ENCODE assay signal across 1 cellular context in the genomic region with DNA sequence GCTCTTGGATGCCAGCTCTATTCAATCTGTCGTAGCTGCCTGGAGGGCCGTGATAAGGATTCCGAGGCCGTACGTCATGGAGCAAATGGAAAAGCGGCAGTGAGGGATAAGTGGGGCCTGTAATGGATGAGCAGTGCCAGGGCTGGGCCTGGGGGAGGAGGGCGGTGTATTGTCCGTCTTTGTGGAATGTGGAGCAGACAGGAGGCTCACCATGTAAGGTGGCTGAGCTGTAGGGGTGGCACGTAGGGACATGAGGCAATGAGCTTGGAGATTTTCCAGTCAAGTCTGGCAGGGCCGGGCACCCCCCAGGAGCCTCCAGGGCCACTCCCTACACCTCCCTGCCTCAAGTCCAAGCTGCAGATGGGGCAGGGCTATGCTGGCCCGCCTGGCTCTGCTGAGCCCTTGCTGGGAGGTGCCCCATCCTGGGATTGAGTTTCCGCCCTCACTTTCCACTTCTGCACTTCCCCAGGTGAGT.
TF ChIP-seq lines count a peak whose summit lies in the region.

No MANE protein-coding gene starts in this region.

TF ChIP-seq in HEK293, 187 proteins besides CTCF, POLR2A, EP300 and RAD21 (continued from another document):
- TF ChIP-seq, protein P1, sequence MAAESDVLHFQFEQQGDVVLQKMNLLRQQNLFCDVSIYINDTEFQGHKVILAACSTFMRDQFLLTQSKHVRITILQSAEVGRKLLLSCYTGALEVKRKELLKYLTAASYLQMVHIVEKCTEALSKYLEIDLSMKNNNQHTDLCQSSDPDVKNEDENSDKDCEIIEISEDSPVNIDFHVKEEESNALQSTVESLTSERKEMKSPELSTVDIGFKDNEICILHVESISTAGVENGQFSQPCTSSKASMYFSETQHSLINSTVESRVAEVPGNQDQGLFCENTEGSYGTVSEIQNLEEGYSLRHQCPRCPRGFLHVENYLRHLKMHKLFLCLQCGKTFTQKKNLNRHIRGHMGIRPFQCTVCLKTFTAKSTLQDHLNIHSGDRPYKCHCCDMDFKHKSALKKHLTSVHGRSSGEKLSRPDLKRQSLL (tag by site-specific recombination; IDR thresholded peaks at IDR 0.05) = no peak
- TF ChIP-seq ZNF10 (tag by site-specific recombination; IDR thresholded peaks at IDR 0.05) (no peak), GLI2 (tag by site-specific recombination; IDR thresholded peaks at IDR 0.05; ENCODE audit: borderline replicate concordance, low read depth) (no peak), ZNF18 (tag by site-specific recombination; IDR thresholded peaks at IDR 0.05) (no peak), ZNF221 (tag by site-specific recombination; IDR thresholded peaks at IDR 0.05; ENCODE audit: borderline replicate concordance) (no peak), PRDM2 (tag by site-specific recombination; IDR thresholded peaks at IDR 0.05; ENCODE audit: borderline replicate concordance) (no peak)
